In the genomic region with DNA sequence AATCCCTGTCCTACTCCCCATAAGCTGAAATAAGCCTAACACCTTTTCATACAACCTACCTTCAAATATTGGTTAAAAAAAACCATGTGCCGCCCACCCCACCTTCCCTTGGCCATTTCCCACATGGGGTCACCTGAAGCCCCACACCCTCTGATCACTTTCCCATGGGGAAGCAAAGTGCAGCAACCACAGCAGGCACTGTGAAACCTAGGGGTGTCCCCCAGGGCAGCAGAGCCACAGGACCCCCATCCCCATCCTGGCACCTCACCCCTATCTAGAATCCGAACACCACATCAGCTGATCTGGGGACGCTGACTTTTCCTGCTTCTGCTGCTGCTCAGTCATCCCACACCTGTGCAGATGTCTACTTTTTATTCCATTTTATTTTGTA, we compare ENCODE assay signal across 11 cellular contexts. TPM values are rescaled to one million over a fixed set of nuclear protein-coding genes. Genes with fewer than 3 reads are reported as not detected.
"Had no signal": no experiment of that assay in that cellular context is flagged by ENCODE, and none has a peak within 500 bp of the region (broad histone marks: within the 10 kb centered on the region; RNA-seq: fewer than 3 reads in every experiment).

No MANE protein-coding gene starts in this region.

- DNase-seq: NCI-H1048, NCI-H1436 treated with DMSO at 0.1 percent for 48 hours, NCI-H1694 had no signal

RNA-seq across cellular contexts. Expression of a gene that starts 19.9 kb away (rescaled TPM):
- total RNA-seq: HT1080, LHCN-M2, MCF 10A, NCI-H460, PC-9, RPMI7951 had no signal

RNA-seq across cellular contexts. Expression of a gene that starts 31.0 kb away (rescaled TPM):
- total RNA-seq: HT1080, LHCN-M2, MCF 10A, NCI-H460, PC-9, Peyer's patch, RPMI7951, SJCRH30 had no signal
